ENCODE assay signal across 1 cellular context in the genomic region with DNA sequence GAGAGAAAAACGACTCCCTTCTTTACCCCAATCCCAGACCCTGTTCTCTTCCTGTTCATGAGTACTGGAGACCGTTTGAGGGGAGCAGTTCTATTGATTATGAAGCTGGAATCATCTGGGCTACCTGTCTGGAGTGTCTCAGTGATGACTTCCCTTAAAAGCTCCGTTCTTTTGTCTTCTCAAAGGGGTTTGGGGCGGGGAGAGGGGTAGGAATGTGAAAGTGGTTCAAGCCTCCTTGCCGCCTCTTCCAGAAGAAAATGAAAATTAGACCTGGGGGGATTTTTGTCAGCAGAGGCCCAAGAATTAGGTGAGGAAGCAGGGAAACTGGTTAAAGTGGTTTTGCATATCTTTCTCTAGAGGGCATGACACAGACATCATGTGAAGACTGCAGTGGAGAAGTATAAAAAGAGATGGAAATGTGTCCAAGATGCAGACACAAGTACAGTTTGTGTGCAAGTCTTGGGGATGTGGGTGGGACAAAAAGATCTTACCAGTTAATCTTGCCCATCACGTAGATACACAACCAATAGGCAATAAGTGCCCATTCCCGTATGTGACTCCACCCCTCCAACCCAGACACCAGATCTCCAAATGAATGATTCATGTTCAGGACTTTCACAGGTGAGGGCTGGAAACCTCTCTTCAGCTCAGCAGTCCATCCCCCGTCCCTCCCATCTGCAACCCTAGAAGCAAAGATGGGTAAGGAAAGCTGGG.
A peak's percentile ranks its signal among the peaks of the same experiment; 100 is the strongest.
TF ChIP-seq lines count a peak whose summit lies in the region.

No MANE protein-coding gene starts in this region.

TF ChIP-seq in H1, 55 proteins besides CTCF, POLR2A, EP300 and RAD21:
- no peak for TF ChIP-seq SAP30 (IDR thresholded peaks at IDR 0.05; ENCODE audit: insufficient read depth, insufficient replicate concordance, low read length)
- no peak for TF ChIP-seq KDM5A (IDR thresholded peaks at IDR 0.05; ENCODE audit: low read length)
- TF ChIP-seq SUZ12 (IDR thresholded peaks at IDR 0.05; ENCODE audit: low read length): no peak
- no peak for TF ChIP-seq SIN3A (conservative IDR thresholded peaks at IDR 0.05 in 1 of 2, IDR thresholded peaks at IDR 0.05 in 1 of 2; ENCODE audit: low read depth in 1 of 2, low read length in 2 of 2)
- TF ChIP-seq POLR2AphosphoS5 (IDR thresholded peaks at IDR 0.05; ENCODE audit: low read depth, low read length): peak; percentile 35; the same call in 1 of the 2 replicates
- no peak for TF ChIP-seq EZH2 (IDR thresholded peaks at IDR 0.05; ENCODE audit: low read depth, low read length, severe bottlenecking)
TF ChIP-seq in H1: peak in this region for 1.
